ENCODE assay signal across 19 cellular contexts in genomic region chr17:36092228-36092627, GRCh38. TPM values are rescaled to one million over a fixed set of nuclear protein-coding genes. Genes with fewer than 3 reads are reported as not detected.
A peak's percentile ranks its signal among the peaks of the same experiment; 100 is the strongest.
DNase-seq lines count a peak whose midpoint lies in the region; ATAC-seq and TF ChIP-seq lines count a peak whose summit lies in the region.
"Had no signal": no experiment of that assay in that cellular context is flagged by ENCODE, and none has a peak within 500 bp of the region (broad histone marks: within the 10 kb centered on the region; RNA-seq: fewer than 3 reads in every experiment).

No MANE protein-coding gene starts in this region.

- H3K9me3 Mint-ChIP-seq in activated T-cell treated with anti-CD3 and anti-CD28 coated beads, Interleukin-2, amount 50 U/mL, for 4 hours = no peaks in the 10 kb centered on the region
- H3K9me3 Mint-ChIP-seq: activated T-helper 2 cell treated with anti-CD3 and anti-CD28 coated beads, Interferon-gamma antibody, Interleukin-2, Interleukin-4, amounts not matched to agents 10 μg/mL and 5 μg/mL and 100 μg/mL, durations not matched to agents 14 hours and 24 hours and 36 hours had no signal

- no peaks in the 10 kb centered on the region for H3K4me1 ChIP-seq in effector memory CD4-positive, alpha-beta T cell (ENCODE audit: control insufficient read depth, insufficient read depth, low read length, poor library complexity, severe bottlenecking)
- H3K4me1 ChIP-seq: Caco-2, testis had no signal

- TF ChIP-seq CTCF in GM10248 (IDR thresholded peaks at IDR 0.05; ENCODE audit: control extremely low read depth, extremely low read depth, low read depth, missing control alignments) = no peak

- no peak overlapping the region for H3K4me3 Mint-ChIP-seq in activated T-cell treated with anti-CD3 and anti-CD28 coated beads, Interleukin-2, amount 50 U/mL, for 4 hours

- peaks cover 3% of the 10 kb centered on the region for H3K27me3 ChIP-seq in effector memory CD4-positive, alpha-beta T cell (replicated peaks; ENCODE audit: control insufficient read depth, insufficient read depth, low read length, poor library complexity, severe bottlenecking)
- H3K27me3 ChIP-seq: testis had no signal

- H3K36me3 ChIP-seq in effector memory CD4-positive, alpha-beta T cell (ENCODE audit: control insufficient read depth, insufficient read depth, low read length) = no peaks in the 10 kb centered on the region

- POLR2A ChIA-PET in GM10248 (lab: Yijun Ruan, JAX) = interaction anchor here (0.7 to 1.0 kb wide), 2 partner anchors 10 to 26 kb away, joined by 3 to 4 read pairs; no protein-coding TSS in a partner anchor

- H3K9me3 ChIP-seq in effector memory CD4-positive, alpha-beta T cell (ENCODE audit: control insufficient read depth, low read length) = no peaks in the 10 kb centered on the region
- H3K9me3 ChIP-seq: Caco-2, testis had no signal

- no peak overlapping the region for H3K4me3 ChIP-seq in effector memory CD4-positive, alpha-beta T cell (ENCODE audit: insufficient read depth, low read depth, low read length, poor library complexity, severe bottlenecking)
- H3K4me3 ChIP-seq: SK-N-MC, testis had no signal

- peak; percentile 47 to 62 for DNase-seq in activated CD4-positive, alpha-beta T cell treated with anti-CD3 and anti-CD28 coated beads, Interleukin-2, amount 50 U/mL, for 48 hours
- no peak for DNase-seq in activated CD4-positive, alpha-beta T cell treated with anti-CD3 and anti-CD28 coated beads, Interleukin-2, amount 50 U/mL, for 1 hour
- no peak for DNase-seq in activated T-cell treated with anti-CD3 and anti-CD28 coated beads, Interleukin-2, amount 50 U/mL, for 4 hours
- peak; percentile 53 for DNase-seq in stimulated activated CD4-positive, alpha-beta T cell treated with anti-CD3 and anti-CD28 coated beads, Interleukin-4, amount 100 ng/mL, for 24 hours
- DNase-seq in NCI-H2081 (lab: John Stamatoyannopoulos, UW) (no peak), GM10248 (ENCODE audit: extremely low spot score) (no peak)
- no peak for DNase-seq in effector memory CD4-positive, alpha-beta T cell
- DNase-seq: ACHN, Caco-2, hypothalamus, Karpas-422, NCI-H1436 treated with DMSO at 0.1 percent for 48 hours, NCI-H446 treated with DMSO at 0.1 percent for 48 hours, testis had no signal

- peaks cover 6% of the 10 kb centered on the region for H3K27me3 Mint-ChIP-seq in activated T-cell treated with anti-CD3 and anti-CD28 coated beads, Interleukin-2, amount 50 U/mL, for 4 hours (ENCODE audit: low read depth)

- H3K27ac ChIP-seq in effector memory CD4-positive, alpha-beta T cell (ENCODE audit: insufficient read depth, low read length, poor library complexity, severe bottlenecking) = no peak overlapping the region
- H3K27ac ChIP-seq: HL-60, SK-N-MC, testis had no signal

- CTCF ChIA-PET in GM10248 (lab: Yijun Ruan, JAX) = interaction anchor here (0.7 to 1.6 kb wide), 3 partner anchors 8 to 111 kb away, joined by 3 to 4 read pairs (median 3); partner anchors contain the start of gene CCL16

- peaks cover 4% of the 10 kb centered on the region for H3K36me3 Mint-ChIP-seq in activated T-cell treated with anti-CD3 and anti-CD28 coated beads, Interleukin-2, amount 50 U/mL, for 4 hours (ENCODE audit: insufficient read depth)

- H3K4me1 Mint-ChIP-seq in activated T-cell treated with anti-CD3 and anti-CD28 coated beads, Interleukin-2, amount 50 U/mL, for 4 hours (ENCODE audit: low read depth) = peaks cover 57% of the 10 kb centered on the region

- peak; percentile 25 for ATAC-seq in GM21529 (IDR thresholded peaks at IDR 0.05; ENCODE audit: unreplicated experiment)
- peak; percentile 58 to 66 for ATAC-seq in activated T-cell treated with anti-CD3 and anti-CD28 coated beads, Interleukin-2, amount 50 U/mL, for 4 hours

RNA-seq across cellular contexts. Expression of gene CCL3, which starts 2.3 kb away (rescaled TPM):
- 1,000 to 10,000 TPM in 2 of 3 donors, 100 to 1,000 TPM in 1; 341 to 1,810 (median 1,594) TPM for total RNA-seq in activated T-cell treated with anti-CD3 and anti-CD28 coated beads, Interleukin-2, amount 50 U/mL, for 4 hours
- total RNA-seq: Caco-2, osteocyte had no signal

RNA-seq across cellular contexts. Expression of gene CCL4, which starts 11.4 kb away (rescaled TPM):
- total RNA-seq in activated T-cell treated with anti-CD3 and anti-CD28 coated beads, Interleukin-2, amount 50 U/mL, for 4 hours = 1,000 to 10,000 TPM in 2 of 3 donors, 100 to 1,000 TPM in 1; 361 to 2,286 (median 1,809) TPM
- total RNA-seq: Caco-2, osteocyte had no signal

RNA-seq across cellular contexts. Expression of gene CCL18, which starts 28.2 kb away (rescaled TPM):
- total RNA-seq in activated T-cell treated with anti-CD3 and anti-CD28 coated beads, Interleukin-2, amount 50 U/mL, for 4 hours = not detected
- total RNA-seq: activated T-helper 2 cell treated with anti-CD3 and anti-CD28 coated beads, Interferon-gamma antibody, Interleukin-2, Interleukin-4, amounts not matched to agents 10 μg/mL and 5 μg/mL and 100 μg/mL, durations not matched to agents 14 hours and 24 hours and 36 hours; Caco-2; osteocyte had no signal

Comparison
In these comparisons a context has a peak if more than half of its experiments do, and no peak if none do; other contexts are left out.
1. DNase-seq: peak in activated CD4-positive, alpha-beta T cell treated with anti-CD3 and anti-CD28 coated beads, Interleukin-2, amount 50 U/mL, for 48 hours (2 of 2) and stimulated activated CD4-positive, alpha-beta T cell treated with anti-CD3 and anti-CD28 coated beads, Interleukin-4, amount 100 ng/mL, for 24 hours (single experiment); none in activated CD4-positive, alpha-beta T cell treated with anti-CD3 and anti-CD28 coated beads, Interleukin-2, amount 50 U/mL, for 1 hour (single experiment), activated T-cell treated with anti-CD3 and anti-CD28 coated beads, Interleukin-2, amount 50 U/mL, for 4 hours (single experiment), NCI-H2081 (0 of 2), effector memory CD4-positive, alpha-beta T cell (0 of 3) and GM10248 (single experiment).